1 cellular context compared by ENCODE assay signal in genomic region chrX:44643723-44644122, GRCh38.
TF ChIP-seq lines count a peak whose summit lies in the region.

No MANE protein-coding gene starts in this region.

TF ChIP-seq in GM23338, 12 proteins besides CTCF, POLR2A, EP300 and RAD21 (continued from another document):
- TF ChIP-seq ZNF462 (CRISPR knock-in tag; IDR thresholded peaks at IDR 0.05) (no peak), EZH2 (IDR thresholded peaks at IDR 0.05; ENCODE audit: low read depth, unreplicated experiment) (no peak), STAT1 (IDR thresholded peaks at IDR 0.05; ENCODE audit: unreplicated experiment) (no peak), POLR2AphosphoS5 (IDR thresholded peaks at IDR 0.05; ENCODE audit: low read depth) (no peak), NANOG (IDR thresholded peaks at IDR 0.05; ENCODE audit: borderline replicate concordance) (no peak), EZH2phosphoT487 (IDR thresholded peaks at IDR 0.05; ENCODE audit: unreplicated experiment) (no peak)
- TF ChIP-seq, protein P1, sequence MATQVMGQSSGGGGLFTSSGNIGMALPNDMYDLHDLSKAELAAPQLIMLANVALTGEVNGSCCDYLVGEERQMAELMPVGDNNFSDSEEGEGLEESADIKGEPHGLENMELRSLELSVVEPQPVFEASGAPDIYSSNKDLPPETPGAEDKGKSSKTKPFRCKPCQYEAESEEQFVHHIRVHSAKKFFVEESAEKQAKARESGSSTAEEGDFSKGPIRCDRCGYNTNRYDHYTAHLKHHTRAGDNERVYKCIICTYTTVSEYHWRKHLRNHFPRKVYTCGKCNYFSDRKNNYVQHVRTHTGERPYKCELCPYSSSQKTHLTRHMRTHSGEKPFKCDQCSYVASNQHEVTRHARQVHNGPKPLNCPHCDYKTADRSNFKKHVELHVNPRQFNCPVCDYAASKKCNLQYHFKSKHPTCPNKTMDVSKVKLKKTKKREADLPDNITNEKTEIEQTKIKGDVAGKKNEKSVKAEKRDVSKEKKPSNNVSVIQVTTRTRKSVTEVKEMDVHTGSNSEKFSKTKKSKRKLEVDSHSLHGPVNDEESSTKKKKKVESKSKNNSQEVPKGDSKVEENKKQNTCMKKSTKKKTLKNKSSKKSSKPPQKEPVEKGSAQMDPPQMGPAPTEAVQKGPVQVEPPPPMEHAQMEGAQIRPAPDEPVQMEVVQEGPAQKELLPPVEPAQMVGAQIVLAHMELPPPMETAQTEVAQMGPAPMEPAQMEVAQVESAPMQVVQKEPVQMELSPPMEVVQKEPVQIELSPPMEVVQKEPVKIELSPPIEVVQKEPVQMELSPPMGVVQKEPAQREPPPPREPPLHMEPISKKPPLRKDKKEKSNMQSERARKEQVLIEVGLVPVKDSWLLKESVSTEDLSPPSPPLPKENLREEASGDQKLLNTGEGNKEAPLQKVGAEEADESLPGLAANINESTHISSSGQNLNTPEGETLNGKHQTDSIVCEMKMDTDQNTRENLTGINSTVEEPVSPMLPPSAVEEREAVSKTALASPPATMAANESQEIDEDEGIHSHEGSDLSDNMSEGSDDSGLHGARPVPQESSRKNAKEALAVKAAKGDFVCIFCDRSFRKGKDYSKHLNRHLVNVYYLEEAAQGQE (IDR thresholded peaks at IDR 0.05; ENCODE audit: unreplicated experiment) = no peak
